30 cellular contexts compared by ENCODE assay signal in genomic region chr1:194654956-194655355, GRCh38.
"Had no signal": no experiment of that assay in that cellular context is flagged by ENCODE, and none has a peak within 500 bp of the region (broad histone marks: within the 10 kb centered on the region; RNA-seq: fewer than 3 reads in every experiment).

No MANE protein-coding gene starts in this region.

- H3K27me3 Mint-ChIP-seq: activated B cell treated with CpG ODN at 0.5 μM for 24 hours; activated CD8-positive, alpha-beta T cell treated with anti-CD3 and anti-CD28 coated beads for 36 hours; activated naive CD8-positive, alpha-beta T cell; activated T-helper 17 cell treated with anti-CD3 and anti-CD28 coated beads, Interleukin-2, amount 50 U/mL, for 72 hours had no signal

- H3K27ac Mint-ChIP-seq: activated B cell treated with CpG ODN at 0.5 μM for 24 hours; activated CD8-positive, alpha-beta T cell treated with anti-CD3 and anti-CD28 coated beads for 36 hours; activated naive CD8-positive, alpha-beta T cell; activated T-helper 17 cell treated with anti-CD3 and anti-CD28 coated beads, Interleukin-2, amount 50 U/mL, for 72 hours; T-helper 17 cell; T-helper 2 cell treated with Interferon-gamma antibody and Interleukin-4, amounts not matched to agents 5 μg/mL and 100 μg/mL, for 36 hours had no signal

- H3K36me3 ChIP-seq: colonic mucosa, esophagus squamous epithelium, gastroesophageal sphincter, WERI-Rb-1 had no signal

- H3K4me1 ChIP-seq: body of pancreas, colonic mucosa, esophagus squamous epithelium, gastroesophageal sphincter had no signal

- H3K4me3 ChIP-seq: body of pancreas, colonic mucosa, esophagus squamous epithelium, gastroesophageal sphincter had no signal

- H3K36me3 Mint-ChIP-seq: activated naive CD8-positive, alpha-beta T cell had no signal

- ATAC-seq: activated CD4-positive, CD25-positive, alpha-beta regulatory T cell treated with anti-CD3 and anti-CD28 coated beads, Interleukin-2, amount 50 U/mL, for 24 hours; activated CD8-positive, alpha-beta T cell treated with anti-CD3 and anti-CD28 coated beads for 36 hours; activated T-cell treated with anti-CD3 and anti-CD28 coated beads, Interleukin-2, amount 50 U/mL, for 4 hours; activated T-helper 17 cell treated with anti-CD3 and anti-CD28 coated beads, Interleukin-2, amount 50 U/mL, for 72 hours; body of pancreas; gastroesophageal sphincter; T-helper 17 cell had no signal

- DNase-seq: activated B cell treated with CpG ODN at 0.5 μM for 24 hours; activated CD4-positive, alpha-beta T cell treated with anti-CD3 and anti-CD28 coated beads for 48 hours; activated CD4-positive, alpha-beta T cell treated with anti-CD3 and anti-CD28 coated beads, Interleukin-2, amount 50 U/mL, for 1 hour; activated CD4-positive, alpha-beta T cell treated with anti-CD3 and anti-CD28 coated beads, Interleukin-2, amount 50 U/mL, for 48 hours; activated CD8-positive, alpha-beta memory T cell treated with anti-CD3 and anti-CD28 coated beads for 24 hours; activated CD8-positive, alpha-beta T cell treated with anti-CD3 and anti-CD28 coated beads for 36 hours; activated effector memory CD4-positive, alpha-beta T cell treated with Interleukin-2 at 50 U/mL for 16 hours; activated gamma-delta T cell treated with Interleukin-2 at 50 U/mL for 16 hours; activated naive CD4-positive, alpha-beta T cell treated with anti-CD3 and anti-CD28 coated beads, Interleukin-2, amount 50 U/mL, for 16 hours; activated naive CD4-positive, alpha-beta T cell treated with Interleukin-2 at 50 U/mL for 16 hours; activated T-cell treated with anti-CD3 and anti-CD28 coated beads, Interleukin-2, amount 50 U/mL, for 4 hours; amygdala; aorta; body of pancreas; central memory CD4-positive, alpha-beta T cell; cerebellar nuclear complex; colonic mucosa; effector CD8-positive, alpha-beta T cell; esophagus squamous epithelium; foreskin melanocyte; T-helper 1 cell; T-helper 17 cell; T1000; WERI-Rb-1 had no signal

- H3K27ac ChIP-seq: body of pancreas, colonic mucosa, epithelial cell of prostate, esophagus squamous epithelium, gastroesophageal sphincter, WERI-Rb-1 had no signal

- H3K27me3 ChIP-seq: body of pancreas, colonic mucosa, esophagus squamous epithelium, gastroesophageal sphincter had no signal

- H3K4me3 Mint-ChIP-seq: activated B cell treated with CpG ODN at 0.5 μM for 24 hours; activated CD8-positive, alpha-beta T cell treated with anti-CD3 and anti-CD28 coated beads for 36 hours; activated naive CD8-positive, alpha-beta T cell; activated T-cell treated with anti-CD3 and anti-CD28 coated beads, Interleukin-2, amount 50 U/mL, for 4 hours; activated T-helper 17 cell treated with anti-CD3 and anti-CD28 coated beads, Interleukin-2, amount 50 U/mL, for 72 hours; T-helper 17 cell; T-helper 2 cell treated with Interferon-gamma antibody and Interleukin-4, amounts not matched to agents 5 μg/mL and 100 μg/mL, for 36 hours had no signal

- H3K9me3 Mint-ChIP-seq: activated B cell treated with CpG ODN at 0.5 μM for 24 hours; activated CD8-positive, alpha-beta T cell treated with anti-CD3 and anti-CD28 coated beads for 36 hours; activated T-cell treated with anti-CD3 and anti-CD28 coated beads, Interleukin-2, amount 50 U/mL, for 4 hours; activated T-helper 17 cell treated with anti-CD3 and anti-CD28 coated beads, Interleukin-2, amount 50 U/mL, for 72 hours; T-helper 2 cell treated with Interferon-gamma antibody and Interleukin-4, amounts not matched to agents 5 μg/mL and 100 μg/mL, for 36 hours had no signal

- H3K4me1 Mint-ChIP-seq: activated B cell treated with CpG ODN at 0.5 μM for 24 hours; activated T-helper 17 cell treated with anti-CD3 and anti-CD28 coated beads, Interleukin-2, amount 50 U/mL, for 72 hours; T-helper 17 cell had no signal

- H3K9me3 ChIP-seq: body of pancreas, colonic mucosa, esophagus squamous epithelium, gastroesophageal sphincter had no signal
